In the genomic region with DNA sequence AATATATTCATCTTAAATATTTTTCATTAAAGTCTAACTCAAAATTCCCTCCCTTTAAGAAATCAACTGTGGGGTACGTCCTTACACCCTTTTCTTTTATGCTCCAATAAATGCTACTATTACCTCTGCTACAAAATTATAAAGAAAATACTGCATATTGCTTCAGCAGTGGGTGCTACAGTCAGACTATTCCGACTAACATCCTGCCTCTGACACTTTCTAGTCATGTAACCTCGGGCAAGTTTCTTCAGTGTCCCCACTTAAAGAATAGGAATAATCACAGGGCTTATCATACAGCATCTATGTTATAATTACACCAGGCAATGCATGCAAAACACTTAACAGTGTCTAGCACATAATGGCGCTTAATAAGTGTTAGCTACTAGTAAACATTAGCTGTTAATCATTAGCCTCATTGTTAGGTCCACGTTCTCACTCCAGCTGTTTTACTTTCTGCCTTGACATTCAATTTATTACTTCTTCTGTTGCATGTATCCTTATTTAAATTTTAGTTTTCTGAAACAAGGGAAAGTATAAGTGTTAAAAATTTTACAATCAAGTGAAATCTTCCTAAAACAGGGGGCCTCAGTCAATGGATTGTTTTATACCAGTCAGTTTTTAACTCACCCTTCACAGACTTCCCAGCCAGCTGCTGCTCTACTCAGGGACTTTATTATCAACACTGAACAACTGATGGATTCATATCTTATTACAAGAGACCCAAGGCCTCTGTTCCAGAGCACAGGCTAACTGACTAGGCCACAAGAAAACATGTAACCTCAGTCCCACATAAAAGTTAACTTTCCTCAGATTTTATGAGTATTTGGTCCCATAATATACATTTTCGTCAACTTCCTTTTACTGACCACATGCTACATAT, we compare ENCODE assay signal across 11 cellular contexts. TPM values are rescaled to one million over a fixed set of nuclear protein-coding genes. Genes with fewer than 3 reads are reported as not detected.
A peak's percentile ranks its signal among the peaks of the same experiment; 100 is the strongest.
DNase-seq lines count a peak whose midpoint lies in the region; ATAC-seq, FAIRE-seq and TF ChIP-seq lines count a peak whose summit lies in the region.
"Had no signal": no experiment of that assay in that cellular context is flagged by ENCODE, and none has a peak within 500 bp of the region (broad histone marks: within the 10 kb centered on the region; RNA-seq: fewer than 3 reads in every experiment).

No MANE protein-coding gene starts in this region.

- TF ChIP-seq EP300 in A549 (IDR thresholded peaks at IDR 0.05) = no peak

- ATAC-seq in A549 = no peak
- ATAC-seq in GM18517 (IDR thresholded peaks at IDR 0.05; ENCODE audit: unreplicated experiment) = peak; percentile 35
- no peak for ATAC-seq in HG02973 (IDR thresholded peaks at IDR 0.05; ENCODE audit: unreplicated experiment)

- H3K27ac ChIP-seq in A549 = no peak overlapping the region
- no peak overlapping the region for H3K27ac ChIP-seq in RWPE1
- H3K27ac ChIP-seq: neural progenitor cell had no signal

- CTCF ChIA-PET in A549 (lab: Yijun Ruan, JAX) (interaction anchor here (0.6 to 2.8 kb wide), 18 partner anchors 9 to 196 kb away, joined by 3 to 19 read pairs (median 4); no protein-coding TSS in a partner anchor), RWPE1 (lab: Yijun Ruan, JAX) (interaction anchor here (0.5 to 0.8 kb wide), 3 partner anchors 52 to 128 kb away, joined by 3 to 4 read pairs (median 3); no protein-coding TSS in a partner anchor)

- TF ChIP-seq POLR2A in A549 (IDR thresholded peaks at IDR 0.05; ENCODE audit: low read length) = no peak

- DNase-seq in A549 (ENCODE audit: low read depth in 1 of 2, low spot score in 1 of 2) = no peak
- peak; percentile 34 for DNase-seq in OCI-M1 (lab: John Stamatoyannopoulos, UW)
- DNase-seq in left kidney (ENCODE audit: low read depth, low spot score) = peak; percentile 40
- no peak for DNase-seq in SW480 (ENCODE audit: low spot score)
- no peak for DNase-seq in stimulated activated CD4-positive, alpha-beta T cell treated with anti-CD3 and anti-CD28 coated beads, Interleukin-4, amount 100 ng/mL, for 24 hours
- no peak for DNase-seq in RWPE1 (ENCODE audit: low spot score)
- DNase-seq: activated gamma-delta T cell, NCI-H1092 had no signal

- no peaks in the 10 kb centered on the region for H3K9me3 ChIP-seq in A549

- peak overlapping the region; percentile 34; the same call in 2 of the 3 replicates for H3K4me2 ChIP-seq in A549
- H3K4me2 ChIP-seq: neural progenitor cell had no signal

- WGBS in A549 (ENCODE audit: missing lambda C conversion rate) = 65% methylated on average over 6 of the region's 6 CpGs

- FAIRE-seq in A549 (lab: Jason Lieb, UNC) = no peak

- POLR2A ChIA-PET in A549 (lab: Yijun Ruan, JAX) = interaction anchor here (1.3 to 2.6 kb wide), 2 partner anchors 54 to 64 kb away, joined by 7 to 10 read pairs; a partner anchor contains a TSS
- POLR2A ChIA-PET in RWPE1 (lab: Yijun Ruan, JAX; ENCODE audit: low non-redundant PET) = no interaction called here

- H3K4me3 ChIP-seq in A549 = no peak overlapping the region
- H3K4me3 ChIP-seq: neural progenitor cell had no signal

- TF ChIP-seq RAD21 in A549 (conservative IDR thresholded peaks at IDR 0.05 in 1 of 2, IDR thresholded peaks at IDR 0.05 in 1 of 2) = no peak

- TF ChIP-seq CTCF in A549 (IDR thresholded peaks at IDR 0.05) = no peak
- TF ChIP-seq CTCF in RWPE1 (conservative IDR thresholded peaks at IDR 0.05; ENCODE audit: low read depth) = no peak

- peaks cover 26% of the 10 kb centered on the region for H3K4me1 ChIP-seq in A549
- H3K4me1 ChIP-seq: neural progenitor cell had no signal

TF ChIP-seq in A549, 52 proteins besides CTCF, POLR2A, EP300 and RAD21:
- TF ChIP-seq RFX5 (IDR thresholded peaks at IDR 0.05) (no peak), MYC (IDR thresholded peaks at IDR 0.05; ENCODE audit: borderline replicate concordance, low read length) (no peak), MAFK (IDR thresholded peaks at IDR 0.05; ENCODE audit: partially characterized antibody) (no peak), CBX8 (IDR thresholded peaks at IDR 0.05) (no peak), HOXB5 (CRISPR knock-in tag; IDR thresholded peaks at IDR 0.05) (no peak), CEBPB (IDR thresholded peaks at IDR 0.05) (no peak), TFCP2L1 (CRISPR knock-in tag; IDR thresholded peaks at IDR 0.05) (no peak)
TF ChIP-seq in A549: peak in this region for 0.

RNA-seq across cellular contexts. Expression of a gene that starts 54.0 kb away (rescaled TPM):
- polyA plus RNA-seq in A549 (2011; rRNA removed) (11.7 and 26.5 TPM in 2 replicates), A549 (2017; fragmentation: RNase III; extraction: RNeasy Plus Mini Kit Qiagen cat#74134 plus additional on column Dnase treatment) (15.2 to 16.0 TPM (median 15.8 TPM) in 3 replicates)
- polyA plus RNA-seq in A549 (2012; cell fraction: cytosol; rRNA removed) = 4.6 and 5.7 TPM in 2 replicates
- polyA plus RNA-seq in A549 (2012; cell fraction: nucleus; rRNA removed) = 12.0 and 19.8 TPM in 2 replicates
- 61.6 and 63.7 TPM in 2 replicates for polyA minus RNA-seq in A549 (2011; rRNA and poly(A)+ RNA removed)

Comparison
In these comparisons a context has a peak if more than half of its experiments do, and no peak if none do; other contexts are left out.
1. DNase-seq: peak in OCI-M1 (single experiment) and left kidney (single experiment); none in A549 (0 of 2), SW480 (single experiment), stimulated activated CD4-positive, alpha-beta T cell treated with anti-CD3 and anti-CD28 coated beads, Interleukin-4, amount 100 ng/mL, for 24 hours (single experiment) and RWPE1 (single experiment).